In the genomic region with DNA sequence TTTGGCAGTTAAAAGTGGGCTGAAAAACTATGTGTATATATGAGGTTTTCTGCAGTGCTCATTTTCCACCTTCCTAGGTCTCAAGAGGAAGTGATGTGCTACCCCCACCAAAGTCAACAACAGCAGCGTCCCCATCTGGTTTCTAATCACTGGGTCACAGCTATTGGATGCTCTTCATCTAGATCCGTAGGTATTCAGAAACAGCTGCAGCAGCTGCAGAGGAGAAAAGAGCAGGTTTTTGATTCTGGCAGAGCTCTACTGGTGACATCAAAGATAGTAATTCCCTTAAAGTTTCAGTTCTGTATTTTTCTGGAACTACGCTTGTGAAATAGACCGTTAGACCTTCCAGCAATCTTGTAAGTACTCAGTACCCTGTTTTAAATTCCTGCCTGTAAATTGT, we compare ENCODE assay signal across 18 cellular contexts.
DNase-seq lines count a peak whose midpoint lies in the region; ATAC-seq lines count a peak whose summit lies in the region.
"Had no signal": no experiment of that assay in that cellular context is flagged by ENCODE, and none has a peak within 500 bp of the region (broad histone marks: within the 10 kb centered on the region; RNA-seq: fewer than 3 reads in every experiment).

No MANE protein-coding gene starts in this region.

- H3K4me3 Mint-ChIP-seq in memory B cell: no peak overlapping the region
- H3K4me3 Mint-ChIP-seq: activated CD4-positive, alpha-beta memory T cell treated with anti-CD3 and anti-CD28 coated beads for 36 hours; neural progenitor cell had no signal

- H3K27ac Mint-ChIP-seq in memory B cell: no peak overlapping the region
- H3K27ac Mint-ChIP-seq: activated CD4-positive, alpha-beta memory T cell treated with anti-CD3 and anti-CD28 coated beads for 36 hours; neural progenitor cell had no signal

- ATAC-seq in GM19043 (IDR thresholded peaks at IDR 0.05; ENCODE audit: low read depth, unreplicated experiment) (peak; percentile 64), HG02938 (IDR thresholded peaks at IDR 0.05; ENCODE audit: unreplicated experiment) (peak; percentile 45), memory B cell (ENCODE audit: low read depth) (peak; percentile 87)
- ATAC-seq in activated CD4-positive, CD25-positive, alpha-beta regulatory T cell treated with anti-CD3 and anti-CD28 coated beads, Interleukin-2, amount 50 U/mL, for 24 hours: no peak
- ATAC-seq: gastrocnemius medialis had no signal

- H3K4me1 Mint-ChIP-seq in memory B cell: peaks cover 3% of the 10 kb centered on the region

- H3K27me3 Mint-ChIP-seq in memory B cell: no peaks in the 10 kb centered on the region
- H3K27me3 Mint-ChIP-seq: activated CD4-positive, alpha-beta memory T cell treated with anti-CD3 and anti-CD28 coated beads for 36 hours had no signal

- no peaks in the 10 kb centered on the region for H3K36me3 Mint-ChIP-seq in memory B cell
- H3K36me3 Mint-ChIP-seq: activated CD4-positive, alpha-beta memory T cell treated with anti-CD3 and anti-CD28 coated beads for 36 hours; neural progenitor cell had no signal

- no peaks in the 10 kb centered on the region for H3K9me3 Mint-ChIP-seq in memory B cell
- H3K9me3 Mint-ChIP-seq: activated CD4-positive, alpha-beta memory T cell treated with anti-CD3 and anti-CD28 coated beads for 36 hours; neural progenitor cell had no signal

- DNase-seq in NOMO-1 treated with DMSO at 0.1 percent for 48 hours (lab: John Stamatoyannopoulos, UW; ENCODE audit: unreplicated experiment) (peak; percentile 79), memory B cell (ENCODE audit: low spot score in 2 of 2) (peak in 1 of 2 donors; percentile 6), inferior parietal cortex (ENCODE audit: extremely low spot score) (no peak), middle frontal gyrus (ENCODE audit: extremely low spot score, low spot score) (no peak)
- no peak for DNase-seq in activated T-cell treated with anti-CD3 and anti-CD28 coated beads, Interleukin-2, amount 50 U/mL, for 1 hour
- DNase-seq: activated CD4-positive, alpha-beta memory T cell treated with anti-CD3 and anti-CD28 coated beads for 36 hours; amniotic stem cell; cerebellar nuclear complex; DMS79 treated with DMSO at 0.1 percent for 48 hours; gastrocnemius medialis; NCI-H187 treated with DMSO at 0.1 percent for 48 hours; NCI-H774; retina; Right ventricle myocardium superior had no signal

Comparison
In these comparisons a context has a peak if more than half of its experiments do, and no peak if none do; other contexts are left out.
1. ATAC-seq: peak in GM19043 (single experiment), HG02938 (single experiment) and memory B cell (single experiment); none in activated CD4-positive, CD25-positive, alpha-beta regulatory T cell treated with anti-CD3 and anti-CD28 coated beads, Interleukin-2, amount 50 U/mL, for 24 hours (0 of 2).